In genomic region chr6:100035873-100036653, GRCh38 we compare ENCODE assay signal across 13 cellular contexts. TPM values are rescaled to one million over a fixed set of nuclear protein-coding genes. Genes with fewer than 3 reads are reported as not detected.
DNase-seq lines count a peak whose midpoint lies in the region; ATAC-seq and TF ChIP-seq lines count a peak whose summit lies in the region.
"Had no signal": no experiment of that assay in that cellular context is flagged by ENCODE, and none has a peak within 500 bp of the region (broad histone marks: within the 10 kb centered on the region; RNA-seq: fewer than 3 reads in every experiment).

No MANE protein-coding gene starts in this region.

- peak; percentile 2 for DNase-seq in Caki2 (ENCODE audit: low read depth)
- DNase-seq in PC-9 = peak in 1 of 2 experiments; percentile 53
- no peak for DNase-seq in endodermal cell
- no peak for DNase-seq in naive thymus-derived CD8-positive, alpha-beta T cell
- DNase-seq in GDM1 (lab: John Stamatoyannopoulos, UW) = no peak
- DNase-seq: AML-193, GOT3, T-helper 17 cell had no signal

- CTCF ChIA-PET in PC-9 (lab: Charles Lee) = no interaction called here

- 89 to 93% methylated on average over 6 to 8 of the region's 8 CpGs for WGBS in endodermal cell (ENCODE audit: insufficient coverage in 1 of 2, insufficient read length in 1 of 2), 2 experiments

- H2AFZ ChIP-seq in PC-9 = 0 out of 2 replicates have a peak overlapping the region, but pooled peaks have one; percentile 40

- intact Hi-C loops in PC-9 (cut with micrococcal nuclease; ENCODE audit: unreplicated experiment) = no loop called here

- H3K4me1 Mint-ChIP-seq in endodermal cell = peaks cover 5% of the 10 kb centered on the region
- H3K4me1 Mint-ChIP-seq in naive thymus-derived CD8-positive, alpha-beta T cell = no peaks in the 10 kb centered on the region

- no peaks in the 10 kb centered on the region for H3K36me3 ChIP-seq in PC-9 (ENCODE audit: low read depth)
- no peaks in the 10 kb centered on the region for H3K36me3 ChIP-seq in endodermal cell (ENCODE audit: control insufficient read depth, insufficient read depth, low read length)

- no peak overlapping the region for H3K4me3 ChIP-seq in PC-9
- H3K4me3 ChIP-seq in endodermal cell (ENCODE audit: low read length) = no peak overlapping the region

- TF ChIP-seq CTCF in PC-9 (conservative IDR thresholded peaks at IDR 0.05) (no peak), endodermal cell (conservative IDR thresholded peaks at IDR 0.05) (no peak)

- H3K9me3 Mint-ChIP-seq in endodermal cell = peaks cover 10% of the 10 kb centered on the region
- H3K9me3 Mint-ChIP-seq in naive thymus-derived CD8-positive, alpha-beta T cell = peaks cover 0 to 29% (median 7%) of the 10 kb centered on the region in 9 donors

- no peaks in the 10 kb centered on the region for H3K9me2 ChIP-seq in PC-9 (ENCODE audit: insufficient read depth)

- BruUV-seq in PC-9 (replicated peaks; lab: Mats Ljungman, UMichigan) = no TSS peak

- no peaks in the 10 kb centered on the region for H3F3A ChIP-seq in PC-9 (ENCODE audit: insufficient read depth, low read depth)

- no peaks in the 10 kb centered on the region for H3K4me1 ChIP-seq in PC-9 (replicated peaks; ENCODE audit: insufficient read depth)
- no peaks in the 10 kb centered on the region for H3K4me1 ChIP-seq in endodermal cell (ENCODE audit: control insufficient read depth, insufficient read depth, low read length)

- ATAC-seq in GM19463 (IDR thresholded peaks at IDR 0.05; ENCODE audit: unreplicated experiment) (peak; percentile 72), HG02981 (IDR thresholded peaks at IDR 0.05; ENCODE audit: unreplicated experiment) (peak; percentile 88), HG02840 (IDR thresholded peaks at IDR 0.05; ENCODE audit: low FRiP score, unreplicated experiment) (no peak)
- no peak for ATAC-seq in naive thymus-derived CD8-positive, alpha-beta T cell
- ATAC-seq: T-helper 17 cell had no signal

- no peak overlapping the region for H3K4me2 ChIP-seq in PC-9

- no peak overlapping the region for H3K27ac ChIP-seq in PC-9
- H3K27ac ChIP-seq in endodermal cell (ENCODE audit: low read depth, low read length) = no peak overlapping the region

- peaks cover 19% of the 10 kb centered on the region for H3K27me3 Mint-ChIP-seq in endodermal cell (ENCODE audit: insufficient read depth)
- H3K27me3 Mint-ChIP-seq in naive thymus-derived CD8-positive, alpha-beta T cell = peaks cover 0 to 19% (median 6%) of the 10 kb centered on the region in 5 donors

- H3K79me2 ChIP-seq in PC-9 (ENCODE audit: low read depth) = no peaks in the 10 kb centered on the region

- H3K9ac ChIP-seq in endodermal cell (ENCODE audit: extremely low read depth, low read length, poor library complexity, severe bottlenecking) = no peak overlapping the region

- H3K9me3 ChIP-seq in PC-9 (ENCODE audit: insufficient read depth, low read depth) (peaks cover 4% of the 10 kb centered on the region; the same call in 1 of the 2 replicates), endodermal cell (ENCODE audit: control insufficient read depth, low read length) (no peaks in the 10 kb centered on the region)

- in situ Hi-C loops in Caki2 (cut with HindIII; ENCODE audit: low pct_unique_long_range_greater_than_20kb, low sequenced_read_pairs) = no loop called here

- no peaks in the 10 kb centered on the region for H4K20me1 ChIP-seq in PC-9 (ENCODE audit: insufficient read depth)

- H3K4me3 Mint-ChIP-seq in endodermal cell = no peak overlapping the region
- no peak overlapping the region for H3K4me3 Mint-ChIP-seq in naive thymus-derived CD8-positive, alpha-beta T cell
- H3K4me3 Mint-ChIP-seq: stimulated activated naive CD8-positive, alpha-beta T cell treated with anti-CD3 and anti-CD28 coated beads, Interleukin-15, Interleukin-2, amounts not matched to agents 100 ng/mL and 50 ng/mL, for 24 hours had no signal

- no peaks in the 10 kb centered on the region for H3K27me3 ChIP-seq in PC-9 (ENCODE audit: insufficient read depth, low read depth)
- no peaks in the 10 kb centered on the region for H3K27me3 ChIP-seq in endodermal cell (ENCODE audit: control insufficient read depth, insufficient read depth, low read length, poor library complexity, severe bottlenecking)

- H3K36me3 Mint-ChIP-seq in endodermal cell (ENCODE audit: low read depth) = no peaks in the 10 kb centered on the region
- H3K36me3 Mint-ChIP-seq in naive thymus-derived CD8-positive, alpha-beta T cell = no peaks in the 10 kb centered on the region

- POLR2A ChIA-PET in PC-9 (lab: Charles Lee; ENCODE audit: unreplicated experiment) = interaction anchor here (0.7 kb wide), 2 partner anchors 176 to 1078 kb away, joined by 3 to 11 read pairs; no protein-coding TSS in a partner anchor
- POLR2A ChIA-PET in naive thymus-derived CD8-positive, alpha-beta T cell (lab: Charles Lee) = no interaction called here

- no peak overlapping the region for H3K27ac Mint-ChIP-seq in endodermal cell
- no peak overlapping the region for H3K27ac Mint-ChIP-seq in naive thymus-derived CD8-positive, alpha-beta T cell
- H3K27ac Mint-ChIP-seq: stimulated activated naive CD8-positive, alpha-beta T cell treated with anti-CD3 and anti-CD28 coated beads, Interleukin-15, Interleukin-2, amounts not matched to agents 100 ng/mL and 50 ng/mL, for 24 hours; T-helper 17 cell had no signal

RNA-seq across cellular contexts. Expression of gene MCHR2, which starts 42.0 kb away (rescaled TPM):
- total RNA-seq in Caki2 (2014; rRNA removed; shearing (Covaris generic); ENCODE audit: low replicate concordance) = not detected in 2 replicates
- total RNA-seq in PC-9 (2021) (not detected in 2 replicates), endodermal cell (not detected)
- not detected for polyA plus RNA-seq in endodermal cell (2013, experiment 1 of 2)
- not detected for polyA plus RNA-seq in endodermal cell (2013, experiment 2 of 2)
- not detected for total RNA-seq in naive thymus-derived CD8-positive, alpha-beta T cell
- polyA plus RNA-seq in naive thymus-derived CD8-positive, alpha-beta T cell = not detected
- total RNA-seq: myocyte, T-helper 17 cell had no signal

Comparison
In these comparisons a context has a peak if more than half of its experiments do, and no peak if none do; other contexts are left out.
1. ATAC-seq: peak in GM19463 (single experiment) and HG02981 (single experiment); none in naive thymus-derived CD8-positive, alpha-beta T cell (0 of 2) and HG02840 (single experiment).